ENCODE assay signal across 2 cellular contexts in genomic region chr4:140607852-140608251, GRCh38.
TF ChIP-seq lines count a peak whose summit lies in the region.

No MANE protein-coding gene starts in this region.

TF ChIP-seq in HepG2, 621 proteins besides CTCF, POLR2A, EP300 and RAD21 (continued from another document):
- TF ChIP-seq CREM (IDR thresholded peaks at IDR 0.05) (no peak), CREM (CRISPR knock-in tag; IDR thresholded peaks at IDR 0.05) (no peak), TOE1 (CRISPR knock-in tag; IDR thresholded peaks at IDR 0.05) (no peak), DDIT3 (CRISPR knock-in tag; IDR thresholded peaks at IDR 0.05) (no peak), ZNF660 (CRISPR knock-in tag; IDR thresholded peaks at IDR 0.05; ENCODE audit: borderline replicate concordance, low read depth) (no peak), STAG1 (CRISPR knock-in tag; IDR thresholded peaks at IDR 0.05) (peak; percentile 62), SMC3 (IDR thresholded peaks at IDR 0.05; ENCODE audit: low read length) (peak; percentile 28; the same call in 1 of the 2 replicates), NR0B2 (CRISPR knock-in tag; IDR thresholded peaks at IDR 0.05) (no peak)

TF ChIP-seq in Ishikawa, 13 proteins besides CTCF, POLR2A, EP300 and RAD21 (continued from another document):
- no peak for TF ChIP-seq NFIC (IDR thresholded peaks at IDR 0.05)
- TF ChIP-seq REST (IDR thresholded peaks at IDR 0.05; ENCODE audit: low read depth): no peak
- TF ChIP-seq USF1 (IDR thresholded peaks at IDR 0.05): no peak
- no peak for TF ChIP-seq TEAD4 (IDR thresholded peaks at IDR 0.05)
- TF ChIP-seq CEBPB (IDR thresholded peaks at IDR 0.05): no peak
- no peak for TF ChIP-seq CREB1 (IDR thresholded peaks at IDR 0.05; ENCODE audit: low read depth)
- TF ChIP-seq ZBTB7A (IDR thresholded peaks at IDR 0.05; ENCODE audit: low read depth): no peak
- no peak for TF ChIP-seq FOXM1 (IDR thresholded peaks at IDR 0.05; ENCODE audit: borderline replicate concordance, low read depth)
- TF ChIP-seq TAF1 (IDR thresholded peaks at IDR 0.05; ENCODE audit: low read depth): no peak
